Comparison of ENCODE assay signal across 22 cellular contexts in the genomic region with DNA sequence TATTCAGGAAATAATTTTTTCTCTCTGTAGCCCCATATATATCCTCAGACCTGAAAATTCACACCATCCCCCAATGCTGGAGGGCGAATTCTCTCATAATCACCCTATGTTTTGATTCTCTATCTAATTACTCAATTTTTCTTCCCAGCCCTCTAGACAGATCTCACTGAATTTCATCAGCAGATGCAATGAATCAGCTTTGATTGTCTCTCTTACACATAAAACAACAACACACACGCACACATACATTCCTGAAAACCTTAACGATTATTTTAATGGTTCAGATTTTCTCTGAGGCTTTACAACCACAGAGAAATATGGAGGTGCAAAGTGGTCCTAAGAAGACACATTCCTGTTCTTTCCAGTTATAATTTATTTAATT.
"Had no signal": no experiment of that assay in that cellular context is flagged by ENCODE, and none has a peak within 500 bp of the region (broad histone marks: within the 10 kb centered on the region; RNA-seq: fewer than 3 reads in every experiment).

No MANE protein-coding gene starts in this region.

- H3K36me3 Mint-ChIP-seq: activated naive CD4-positive, alpha-beta T cell treated with anti-CD3 and anti-CD28 coated beads, Interleukin-2, amount 50 U/mL, for 72 hours; memory B cell had no signal

- H3K4me1 ChIP-seq: testis had no signal

- H3K36me3 ChIP-seq: esophagus squamous epithelium, upper lobe of right lung had no signal

- H3K27me3 Mint-ChIP-seq: activated B cell treated with CpG ODN at 0.5 μM for 24 hours, memory B cell, progenitor cell of endocrine pancreas had no signal

- H3K9me3 Mint-ChIP-seq: activated B cell treated with CpG ODN at 0.5 μM for 24 hours; activated CD8-positive, alpha-beta T cell treated with anti-CD3 and anti-CD28 coated beads for 36 hours; activated naive CD4-positive, alpha-beta T cell treated with anti-CD3 and anti-CD28 coated beads, Interleukin-2, amount 50 U/mL, for 72 hours; memory B cell; nephron; T-helper 1 cell treated with Interleukin-12 subunit alpha and Interleukin-12 subunit beta and Interleukin-4 antibody, amounts not matched to agents 30 μg/mL and 1 μg/mL, for 36 hours had no signal

- H3K4me1 Mint-ChIP-seq: activated B cell treated with CpG ODN at 0.5 μM for 24 hours, memory B cell had no signal

- H3K27ac ChIP-seq: esophagus squamous epithelium, testis, upper lobe of right lung had no signal

- H3K4me2 ChIP-seq: smooth muscle cell had no signal

- ATAC-seq: activated CD8-positive, alpha-beta T cell treated with anti-CD3 and anti-CD28 coated beads for 36 hours; activated naive CD4-positive, alpha-beta T cell treated with anti-CD3 and anti-CD28 coated beads, Interleukin-2, amount 50 U/mL, for 72 hours; stimulated activated naive CD8-positive, alpha-beta T cell treated with anti-CD3 and anti-CD28 coated beads, Interleukin-15, Interleukin-2, amounts not matched to agents 100 U/mL and 50 U/mL, for 24 hours; upper lobe of right lung had no signal

- H3K27ac Mint-ChIP-seq: activated B cell treated with CpG ODN at 0.5 μM for 24 hours; activated CD8-positive, alpha-beta T cell treated with anti-CD3 and anti-CD28 coated beads for 36 hours; activated naive CD4-positive, alpha-beta T cell treated with anti-CD3 and anti-CD28 coated beads, Interleukin-2, amount 50 U/mL, for 72 hours; memory B cell; nephron; progenitor cell of endocrine pancreas; T-helper 1 cell treated with Interleukin-12 subunit alpha and Interleukin-12 subunit beta and Interleukin-4 antibody, amounts not matched to agents 30 μg/mL and 1 μg/mL, for 36 hours had no signal

- H3K27me3 ChIP-seq: esophagus squamous epithelium, testis, upper lobe of right lung had no signal

- H3K9me3 ChIP-seq: esophagus squamous epithelium, testis, upper lobe of right lung had no signal

- DNase-seq: activated B cell treated with CpG ODN at 0.5 μM for 24 hours; activated CD4-positive, alpha-beta T cell treated with anti-CD3 and anti-CD28 coated beads for 48 hours; activated CD8-positive, alpha-beta T cell treated with anti-CD3 and anti-CD28 coated beads for 36 hours; activated effector memory CD4-positive, alpha-beta T cell treated with anti-CD3 and anti-CD28 coated beads, Interleukin-2, amount 50 U/mL, for 16 hours; activated T-cell treated with anti-CD3 and anti-CD28 coated beads, Interleukin-2, amount 50 U/mL, for 48 hours; amniotic stem cell; central memory CD4-positive, alpha-beta T cell; esophagus squamous epithelium; foreskin fibroblast; islet precursor cell; nucleus accumbens; right cardiac atrium; stimulated activated naive CD8-positive, alpha-beta T cell treated with anti-CD3 and anti-CD28 coated beads, Interleukin-15, Interleukin-2, amounts not matched to agents 100 U/mL and 50 U/mL, for 24 hours; testis; upper lobe of right lung had no signal

- H3K4me3 Mint-ChIP-seq: activated B cell treated with CpG ODN at 0.5 μM for 24 hours; activated CD8-positive, alpha-beta T cell treated with anti-CD3 and anti-CD28 coated beads for 36 hours; memory B cell; nephron; T-helper 1 cell treated with Interleukin-12 subunit alpha and Interleukin-12 subunit beta and Interleukin-4 antibody, amounts not matched to agents 30 μg/mL and 1 μg/mL, for 36 hours had no signal

- H3K4me3 ChIP-seq: coronary artery, esophagus squamous epithelium, smooth muscle cell, testis, upper lobe of right lung had no signal
